Comparison of ENCODE assay signal across 8 cellular contexts in genomic region chr21:39441502-39442475, GRCh38.
DNase-seq lines count a peak whose midpoint lies in the region; ATAC-seq lines count a peak whose summit lies in the region.

No MANE protein-coding gene starts in this region.

- no peak overlapping the region for H3K4me3 Mint-ChIP-seq in activated naive CD4-positive, alpha-beta T cell treated with anti-CD3 and anti-CD28 coated beads, Interleukin-2, amount 10 ng/mL, durations not matched to agents 7 days and 5 days

- DNase-seq in activated gamma-delta T cell treated with Interleukin-2 at 50 U/mL for 16 hours (peak; percentile 30), activated gamma-delta T cell (lab: John Stamatoyannopoulos, UW) (no peak), NCI-H82 (lab: John Stamatoyannopoulos, UW) (peak; percentile 78), iPS-NIHi7 (ENCODE audit: extremely low spot score) (peak; percentile 54), GM19240 (ENCODE audit: insufficient read length, low spot score) (no peak)
- peak; percentile 59 for DNase-seq in activated naive CD4-positive, alpha-beta T cell treated with anti-CD3 and anti-CD28 coated beads, Interleukin-2, amount 10 ng/mL, durations not matched to agents 7 days and 5 days
- DNase-seq in stimulated activated naive CD4-positive, alpha-beta T cell (lab: John Stamatoyannopoulos, UW) = peak in 4 of 6 experiments; percentile 1 to 27 (median 10)

- H3K4me1 Mint-ChIP-seq in activated naive CD4-positive, alpha-beta T cell treated with anti-CD3 and anti-CD28 coated beads, Interleukin-2, amount 10 ng/mL, durations not matched to agents 7 days and 5 days = peaks cover 17% of the 10 kb centered on the region

- H3K27me3 Mint-ChIP-seq in activated naive CD4-positive, alpha-beta T cell treated with anti-CD3 and anti-CD28 coated beads, Interleukin-2, amount 10 ng/mL, durations not matched to agents 7 days and 5 days = peaks cover 45% of the 10 kb centered on the region

- H3K36me3 Mint-ChIP-seq in activated naive CD4-positive, alpha-beta T cell treated with anti-CD3 and anti-CD28 coated beads, Interleukin-2, amount 10 ng/mL, durations not matched to agents 7 days and 5 days = no peaks in the 10 kb centered on the region

- H3K9me3 Mint-ChIP-seq in activated naive CD4-positive, alpha-beta T cell treated with anti-CD3 and anti-CD28 coated beads, Interleukin-2, amount 10 ng/mL, durations not matched to agents 7 days and 5 days = no peaks in the 10 kb centered on the region

- CTCF ChIA-PET in activated naive CD4-positive, alpha-beta T cell treated with anti-CD3 and anti-CD28 coated beads, Interleukin-2, amount 10 ng/mL, durations not matched to agents 7 days and 5 days (lab: Charles Lee) = interaction anchor here (0.6 to 1.6 kb wide), 14 partner anchors 9 to 634 kb away, joined by 3 to 6 read pairs (median 3); no protein-coding TSS in a partner anchor

- peak; percentile 31 for ATAC-seq in HG02973 (IDR thresholded peaks at IDR 0.05; ENCODE audit: unreplicated experiment)

- H3K27ac Mint-ChIP-seq in activated naive CD4-positive, alpha-beta T cell treated with anti-CD3 and anti-CD28 coated beads, Interleukin-2, amount 10 ng/mL, durations not matched to agents 7 days and 5 days = no peak overlapping the region

Comparison
In these comparisons a context has a peak if more than half of its experiments do, and no peak if none do; other contexts are left out.
1. DNase-seq: peak in activated gamma-delta T cell treated with Interleukin-2 at 50 U/mL for 16 hours (single experiment), NCI-H82 (single experiment), activated naive CD4-positive, alpha-beta T cell treated with anti-CD3 and anti-CD28 coated beads, Interleukin-2, amount 10 ng/mL, durations not matched to agents 7 days and 5 days (single experiment), iPS-NIHi7 (single experiment) and stimulated activated naive CD4-positive, alpha-beta T cell (4 of 6); none in activated gamma-delta T cell (single experiment) and GM19240 (single experiment).